Comparison of ENCODE assay signal across 1 cellular context in the genomic region with DNA sequence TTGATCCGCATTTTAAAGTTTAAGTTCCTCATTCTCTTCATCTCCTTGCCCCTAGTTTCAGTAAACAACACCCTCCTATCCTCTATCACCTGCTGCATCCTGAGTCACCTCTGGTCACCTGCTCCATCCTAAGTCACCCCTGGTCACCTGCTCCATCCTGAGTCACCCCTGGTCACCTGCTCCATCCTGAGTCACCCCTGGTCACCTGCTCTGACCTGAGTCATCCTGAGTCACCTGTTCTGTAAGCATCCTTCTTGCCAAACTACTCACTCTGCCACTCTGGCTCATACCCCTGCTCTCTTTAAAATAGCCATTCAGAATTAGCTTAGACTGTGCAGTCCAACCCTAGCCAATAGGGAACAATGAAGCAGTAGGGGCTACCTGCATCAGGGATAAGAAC.
A peak's percentile ranks its signal among the peaks of the same experiment; 100 is the strongest.
TF ChIP-seq lines count a peak whose summit lies in the region.

No MANE protein-coding gene starts in this region.

TF ChIP-seq in HEK293, 187 proteins besides CTCF, POLR2A, EP300 and RAD21 (continued from another document):
- TF ChIP-seq SP3 (tag by site-specific recombination; IDR thresholded peaks at IDR 0.05) (peak; percentile 59), HIC1 (tag by site-specific recombination; IDR thresholded peaks at IDR 0.05) (peak; percentile 30; the same call in 1 of the 2 replicates), ZNF366 (tag by site-specific recombination; conservative IDR thresholded peaks at IDR 0.05) (peak; percentile 87)
- TF ChIP-seq, protein P1, sequence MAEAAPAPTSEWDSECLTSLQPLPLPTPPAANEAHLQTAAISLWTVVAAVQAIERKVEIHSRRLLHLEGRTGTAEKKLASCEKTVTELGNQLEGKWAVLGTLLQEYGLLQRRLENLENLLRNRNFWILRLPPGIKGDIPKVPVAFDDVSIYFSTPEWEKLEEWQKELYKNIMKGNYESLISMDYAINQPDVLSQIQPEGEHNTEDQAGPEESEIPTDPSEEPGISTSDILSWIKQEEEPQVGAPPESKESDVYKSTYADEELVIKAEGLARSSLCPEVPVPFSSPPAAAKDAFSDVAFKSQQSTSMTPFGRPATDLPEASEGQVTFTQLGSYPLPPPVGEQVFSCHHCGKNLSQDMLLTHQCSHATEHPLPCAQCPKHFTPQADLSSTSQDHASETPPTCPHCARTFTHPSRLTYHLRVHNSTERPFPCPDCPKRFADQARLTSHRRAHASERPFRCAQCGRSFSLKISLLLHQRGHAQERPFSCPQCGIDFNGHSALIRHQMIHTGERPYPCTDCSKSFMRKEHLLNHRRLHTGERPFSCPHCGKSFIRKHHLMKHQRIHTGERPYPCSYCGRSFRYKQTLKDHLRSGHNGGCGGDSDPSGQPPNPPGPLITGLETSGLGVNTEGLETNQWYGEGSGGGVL (tag by site-specific recombination; IDR thresholded peaks at IDR 0.05), result 0 out of 2 replicates have a peak, but pooled peaks have one; percentile 12
- TF ChIP-seq, protein P2, sequence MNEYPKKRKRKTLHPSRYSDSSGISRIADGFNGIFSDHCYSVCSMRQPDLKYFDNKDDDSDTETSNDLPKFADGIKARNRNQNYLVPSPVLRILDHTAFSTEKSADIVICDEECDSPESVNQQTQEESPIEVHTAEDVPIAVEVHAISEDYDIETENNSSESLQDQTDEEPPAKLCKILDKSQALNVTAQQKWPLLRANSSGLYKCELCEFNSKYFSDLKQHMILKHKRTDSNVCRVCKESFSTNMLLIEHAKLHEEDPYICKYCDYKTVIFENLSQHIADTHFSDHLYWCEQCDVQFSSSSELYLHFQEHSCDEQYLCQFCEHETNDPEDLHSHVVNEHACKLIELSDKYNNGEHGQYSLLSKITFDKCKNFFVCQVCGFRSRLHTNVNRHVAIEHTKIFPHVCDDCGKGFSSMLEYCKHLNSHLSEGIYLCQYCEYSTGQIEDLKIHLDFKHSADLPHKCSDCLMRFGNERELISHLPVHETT (tag by site-specific recombination; IDR thresholded peaks at IDR 0.05), result peak; percentile 38; the same call in 1 of the 2 replicates
TF ChIP-seq in HEK293: peak in this region for 8; not testable (repeated sequence) for 179.
